ENCODE assay signal across 1 cellular context in the genomic region with DNA sequence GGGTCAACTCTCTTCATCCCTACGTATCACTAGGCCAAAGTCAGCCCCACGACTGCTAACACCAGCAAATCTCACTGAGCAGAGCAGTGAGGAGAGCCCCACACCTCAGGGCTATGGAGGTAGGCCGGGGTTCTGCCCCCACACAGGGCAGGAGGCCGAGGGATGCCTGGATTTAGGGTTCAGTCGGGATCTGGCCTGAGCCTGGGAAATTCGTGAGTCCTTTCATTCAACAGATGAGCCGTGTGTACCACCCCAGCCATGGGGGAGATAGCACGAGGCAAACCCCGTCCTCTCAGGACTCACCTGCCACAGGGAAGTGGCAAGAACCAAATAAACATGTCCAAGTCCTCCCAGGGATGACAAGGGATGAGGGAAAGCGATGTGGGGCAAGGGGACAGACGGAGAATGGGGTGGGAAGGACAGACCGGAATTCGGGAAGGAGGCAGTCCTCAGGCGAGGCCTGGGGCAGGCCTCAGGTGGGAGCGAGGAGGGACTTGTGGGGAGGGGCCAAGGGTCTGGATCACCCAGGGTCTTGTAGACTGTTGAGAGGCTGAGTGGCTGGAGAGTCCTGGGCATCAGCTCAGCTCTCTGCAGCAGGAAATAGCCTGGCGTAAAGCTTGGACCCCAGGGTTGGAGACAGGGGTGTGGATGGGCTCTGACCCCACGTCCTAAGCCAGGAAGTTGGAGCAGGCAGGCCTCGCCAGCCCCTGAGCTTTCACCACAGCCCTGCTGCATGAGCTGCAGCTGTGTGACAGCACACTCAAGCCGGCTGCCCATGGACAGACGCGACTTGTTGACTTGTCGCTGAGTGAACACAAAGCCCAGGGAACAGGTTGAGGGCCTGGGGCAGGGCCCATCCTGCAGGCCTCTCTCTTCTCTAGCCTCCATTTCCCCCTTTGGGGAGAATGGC.
TF ChIP-seq lines count a peak whose summit lies in the region.

No MANE protein-coding gene starts in this region.

TF ChIP-seq in IMR-90, 13 proteins besides CTCF, POLR2A, EP300 and RAD21:
- TF ChIP-seq CHD1 (IDR thresholded peaks at IDR 0.05; ENCODE audit: low read depth, low read length) (no peak), MAFK (IDR thresholded peaks at IDR 0.05; ENCODE audit: low read depth, low read length) (no peak), NFE2L2 (IDR thresholded peaks at IDR 0.05; ENCODE audit: low read depth, low read length) (no peak), MXI1 (IDR thresholded peaks at IDR 0.05; ENCODE audit: borderline replicate concordance, low read depth, low read length) (no peak), FOS (IDR thresholded peaks at IDR 0.05; ENCODE audit: low read depth, low read length) (no peak), RFX5 (IDR thresholded peaks at IDR 0.05; ENCODE audit: low read depth, low read length) (no peak), RCOR1 (IDR thresholded peaks at IDR 0.05; ENCODE audit: insufficient replicate concordance, low read length) (no peak), MAZ (IDR thresholded peaks at IDR 0.05; ENCODE audit: borderline replicate concordance, low read depth, low read length) (no peak), CEBPB (IDR thresholded peaks at IDR 0.05; ENCODE audit: low read depth, low read length) (no peak), BHLHE40 (IDR thresholded peaks at IDR 0.05; ENCODE audit: low read depth, low read length) (no peak), USF2 (IDR thresholded peaks at IDR 0.05; ENCODE audit: low read depth, low read length) (no peak), SMC3 (IDR thresholded peaks at IDR 0.05; ENCODE audit: low read depth, low read length) (no peak)
- TF ChIP-seq, protein P1, sequence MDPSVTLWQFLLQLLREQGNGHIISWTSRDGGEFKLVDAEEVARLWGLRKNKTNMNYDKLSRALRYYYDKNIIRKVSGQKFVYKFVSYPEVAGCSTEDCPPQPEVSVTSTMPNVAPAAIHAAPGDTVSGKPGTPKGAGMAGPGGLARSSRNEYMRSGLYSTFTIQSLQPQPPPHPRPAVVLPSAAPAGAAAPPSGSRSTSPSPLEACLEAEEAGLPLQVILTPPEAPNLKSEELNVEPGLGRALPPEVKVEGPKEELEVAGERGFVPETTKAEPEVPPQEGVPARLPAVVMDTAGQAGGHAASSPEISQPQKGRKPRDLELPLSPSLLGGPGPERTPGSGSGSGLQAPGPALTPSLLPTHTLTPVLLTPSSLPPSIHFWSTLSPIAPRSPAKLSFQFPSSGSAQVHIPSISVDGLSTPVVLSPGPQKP (IDR thresholded peaks at IDR 0.05; ENCODE audit: borderline replicate concordance, low read depth, low read length) = no peak
